In genomic region chr3:149654188-149654601, GRCh38 we compare ENCODE assay signal across 11 cellular contexts. TPM values are rescaled to one million over a fixed set of nuclear protein-coding genes. Genes with fewer than 3 reads are reported as not detected.
DNase-seq lines count a peak whose midpoint lies in the region; ATAC-seq and TF ChIP-seq lines count a peak whose summit lies in the region.
"Had no signal": no experiment of that assay in that cellular context is flagged by ENCODE, and none has a peak within 500 bp of the region (broad histone marks: within the 10 kb centered on the region; RNA-seq: fewer than 3 reads in every experiment).

No MANE protein-coding gene starts in this region.

- ATAC-seq in GM21423 (IDR thresholded peaks at IDR 0.05; ENCODE audit: unreplicated experiment), result no peak
- ATAC-seq: T-cell had no signal

- H3K4me1 ChIP-seq in mucosa of rectum (ENCODE audit: control insufficient read depth in 2 of 2, insufficient read depth in 2 of 2, low read length in 2 of 2), result peaks cover 5% of the 10 kb centered on the region in 2 donors

- H3K9ac ChIP-seq in mucosa of rectum (ENCODE audit: low read depth in 1 of 2, low read length in 2 of 2), result no peak overlapping the region

- H3K4me3 ChIP-seq in choroid plexus epithelial cell (ENCODE audit: low read depth, low read length) (peak overlapping the region; percentile 16), mucosa of rectum (ENCODE audit: low read length in 2 of 2) (peak overlapping the region; percentile 5 to 22)

- DNase-seq in A172 (ENCODE audit: low spot score) (peak; percentile 62), LHCN-M2 (ENCODE audit: low read depth) (peak; percentile 73), choroid plexus epithelial cell (ENCODE audit: low read depth) (peak; percentile 35), NCI-H2227 (lab: John Stamatoyannopoulos, UW; ENCODE audit: unreplicated experiment) (no peak), DMS153 treated with DMSO at 0.1 percent for 48 hours (lab: John Stamatoyannopoulos, UW; ENCODE audit: unreplicated experiment) (no peak)
- no peak for DNase-seq in stimulated activated CD4-positive, alpha-beta T cell treated with anti-CD3 and anti-CD28 coated beads, Interleukin-2, amount 100 ng/mL, for 48 hours
- DNase-seq: activated T-cell treated with anti-CD3 and anti-CD28 coated beads, Interleukin-2, amount 50 U/mL, for 1 hour; NCI-H2171; T-cell had no signal

- H3K9me3 ChIP-seq in mucosa of rectum (ENCODE audit: control insufficient read depth in 2 of 2, low read length in 2 of 2), result no peaks in the 10 kb centered on the region

- TF ChIP-seq CTCF in choroid plexus epithelial cell (conservative IDR thresholded peaks at IDR 0.05; ENCODE audit: low read depth, low read length), result no peak

- no peaks in the 10 kb centered on the region for H3K36me3 ChIP-seq in mucosa of rectum (ENCODE audit: control insufficient read depth in 2 of 2, insufficient read depth in 2 of 2, low read length in 2 of 2)

- H3K27ac ChIP-seq in mucosa of rectum (ENCODE audit: low read depth in 2 of 2, low read length in 2 of 2), result no peak overlapping the region

- peaks cover 24 to 60% of the 10 kb centered on the region in 2 donors for H3K27me3 ChIP-seq in mucosa of rectum (ENCODE audit: control insufficient read depth in 2 of 2, insufficient read depth in 2 of 2, low read length in 2 of 2)

RNA-seq across cellular contexts. Expression of gene WWTR1, which starts 3.6 kb away (rescaled TPM):
- total RNA-seq in A172 (2014; rRNA removed; shearing (Covaris generic)), result 84.9 and 103 TPM in 2 replicates
- 59.1 and 73.5 TPM in 2 replicates for total RNA-seq in LHCN-M2 (2014; rRNA removed)
- polyA plus RNA-seq in LHCN-M2 (2012), result 33.7 TPM

Comparison
In these comparisons a context has a peak if more than half of its experiments do, and no peak if none do; other contexts are left out.
1. DNase-seq: peak in A172 (single experiment), LHCN-M2 (single experiment) and choroid plexus epithelial cell (single experiment); none in NCI-H2227 (single experiment), stimulated activated CD4-positive, alpha-beta T cell treated with anti-CD3 and anti-CD28 coated beads, Interleukin-2, amount 100 ng/mL, for 48 hours (0 of 2) and DMS153 treated with DMSO at 0.1 percent for 48 hours (single experiment).